Comparison of ENCODE assay signal across 7 cellular contexts in the genomic region with DNA sequence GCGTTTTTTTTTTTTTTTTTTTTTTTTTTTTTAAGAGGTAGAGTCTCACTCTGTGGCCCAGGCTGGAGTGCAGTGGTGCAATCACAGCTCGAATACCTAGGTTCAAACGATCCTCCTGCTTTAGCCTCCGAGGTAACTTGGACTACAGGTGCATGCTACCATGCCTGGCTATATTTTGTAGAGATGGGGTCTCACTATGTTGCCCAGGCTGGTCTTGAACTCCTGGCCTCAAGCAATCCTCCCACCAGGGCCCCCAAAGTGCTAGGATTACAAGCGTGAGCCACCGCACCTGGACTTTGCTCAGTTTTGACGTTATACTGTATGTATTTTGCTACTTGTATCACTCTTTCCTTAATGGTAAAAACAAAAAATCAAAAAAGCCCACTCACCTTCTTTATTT.
"Had no signal": no experiment of that assay in that cellular context is flagged by ENCODE, and none has a peak within 500 bp of the region (broad histone marks: within the 10 kb centered on the region; RNA-seq: fewer than 3 reads in every experiment).

No MANE protein-coding gene starts in this region.

- H2AFZ ChIP-seq: GM23248 had no signal

- H3K4me1 ChIP-seq: HAP-1 had no signal

- H3K36me3 ChIP-seq: HAP-1 had no signal

- H3K36me3 Mint-ChIP-seq: IgD-negative memory B cell had no signal

- H3K4me3 Mint-ChIP-seq: IgD-negative memory B cell had no signal

- H3K4me3 ChIP-seq: GM23248, HAP-1 had no signal

- DNase-seq: GM23248, GOT3, H7, KG1 had no signal

- H3K27ac ChIP-seq: GM23248 had no signal

- H3K27ac Mint-ChIP-seq: IgD-negative memory B cell had no signal

- H3K9ac ChIP-seq: GM23248 had no signal

- H3K4me1 Mint-ChIP-seq: IgD-negative memory B cell had no signal

- ATAC-seq: HCT116 had no signal

- H3K9me3 ChIP-seq: HAP-1 had no signal
